ENCODE assay signal across 8 cellular contexts in the genomic region with DNA sequence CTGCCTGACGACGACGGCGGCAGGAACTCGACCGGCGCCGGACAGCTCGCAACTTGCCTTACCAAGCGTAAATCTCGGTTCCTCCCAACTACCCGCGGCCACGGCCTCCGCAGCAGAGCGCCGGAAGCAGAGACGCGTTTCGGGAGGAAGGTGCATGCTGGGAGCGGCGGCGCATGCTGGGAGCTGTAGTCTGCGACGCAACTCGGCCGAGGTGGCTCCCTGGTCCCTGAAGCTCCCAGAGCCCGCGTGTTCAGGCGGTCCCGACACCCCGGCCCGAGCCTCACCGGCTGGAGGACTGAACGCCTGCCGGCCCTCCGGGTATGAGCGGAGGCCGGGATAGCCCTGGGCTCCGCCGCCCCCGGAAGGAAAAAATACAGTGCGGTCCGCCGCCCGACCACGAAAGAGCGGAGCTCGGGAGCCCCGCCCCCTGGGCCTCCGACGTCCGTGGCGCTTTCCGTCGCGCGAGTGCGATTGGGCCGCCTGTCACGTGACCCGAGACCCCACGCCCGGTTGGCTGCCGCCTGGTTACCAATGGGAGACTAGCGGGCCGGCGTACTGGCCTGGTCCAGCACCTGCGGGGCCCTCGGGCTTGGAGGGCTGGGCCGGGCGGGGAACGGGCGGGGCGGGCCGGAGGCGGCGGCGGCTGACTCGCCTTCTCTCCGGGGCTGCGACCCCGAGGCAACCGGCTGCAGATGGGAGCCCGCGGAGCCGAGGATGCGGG. TPM values are rescaled to one million over a fixed set of nuclear protein-coding genes. Genes with fewer than 3 reads are reported as not detected.
DNase-seq lines count a peak whose midpoint lies in the region; ATAC-seq, FAIRE-seq and TF ChIP-seq lines count a peak whose summit lies in the region.

A gene with protein sequence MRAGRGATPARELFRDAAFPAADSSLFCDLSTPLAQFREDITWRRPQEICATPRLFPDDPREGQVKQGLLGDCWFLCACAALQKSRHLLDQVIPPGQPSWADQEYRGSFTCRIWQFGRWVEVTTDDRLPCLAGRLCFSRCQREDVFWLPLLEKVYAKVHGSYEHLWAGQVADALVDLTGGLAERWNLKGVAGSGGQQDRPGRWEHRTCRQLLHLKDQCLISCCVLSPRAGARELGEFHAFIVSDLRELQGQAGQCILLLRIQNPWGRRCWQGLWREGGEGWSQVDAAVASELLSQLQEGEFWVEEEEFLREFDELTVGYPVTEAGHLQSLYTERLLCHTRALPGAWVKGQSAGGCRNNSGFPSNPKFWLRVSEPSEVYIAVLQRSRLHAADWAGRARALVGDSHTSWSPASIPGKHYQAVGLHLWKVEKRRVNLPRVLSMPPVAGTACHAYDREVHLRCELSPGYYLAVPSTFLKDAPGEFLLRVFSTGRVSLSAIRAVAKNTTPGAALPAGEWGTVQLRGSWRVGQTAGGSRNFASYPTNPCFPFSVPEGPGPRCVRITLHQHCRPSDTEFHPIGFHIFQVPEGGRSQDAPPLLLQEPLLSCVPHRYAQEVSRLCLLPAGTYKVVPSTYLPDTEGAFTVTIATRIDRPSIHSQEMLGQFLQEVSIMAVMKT (plus strand): TSS at position 537 of the 721 bp plus-strand sequence. CDS start 178 bp downstream, at position 715.

- FAIRE-seq in HepG2 (lab: Jason Lieb, UNC): peak; percentile 84

- peak within 1 kb of the TSS; percentile 95 to 100 (median 99) for H3K4me2 ChIP-seq in BLaER1 treated with 17β-estradiol and CSF1 and Interleukin-3, amounts not matched to agents 10 nM and 100 nM
- H3K4me2 ChIP-seq in HepG2 (ENCODE audit: low read depth, low read length): peak within 1 kb of the TSS; percentile 98

- H3K36me3 ChIP-seq in BLaER1 treated with 17β-estradiol and CSF1 and Interleukin-3, amounts not matched to agents 10 nM and 100 nM: peaks cover 23 to 50% (median 40%) of the 10 kb centered on the region in 11 experiments
- peaks cover 14 to 27% of the 10 kb centered on the region in 2 experiments for H3K36me3 ChIP-seq in HepG2 (replicated peaks in 1 of 2; ENCODE audit: control insufficient read depth in 1 of 2, insufficient read depth in 2 of 2, low read length in 2 of 2)

- H3K9me3 ChIP-seq in BLaER1 treated with 17β-estradiol and CSF1 and Interleukin-3, amounts not matched to agents 10 nM and 100 nM (replicated peaks in 1 of 11): peaks cover 0 to 10% (median 4%) of the 10 kb centered on the region in 11 experiments; a peak in 13 of 22 replicates
- no peaks in the 10 kb centered on the region for H3K9me3 ChIP-seq in HepG2 (ENCODE audit: low read length)

- H3K4me1 Mint-ChIP-seq in dendritic cell treated with granulocyte-macrophage colony-stimulating factor and Interleukin-4, amounts not matched to agents 40 ng/mL and 50 ng/mL, for 4 days (ENCODE audit: low read depth): peaks cover 63% of the 10 kb centered on the region

- TF ChIP-seq CTCF in HepG2 (CRISPR knock-in tag; IDR thresholded peaks at IDR 0.05): no peak; the same call in 1 of the 2 replicates

- no TSS peak for BruUV-seq in HepG2 (replicated peaks; lab: Mats Ljungman, UMichigan)

- DNase-seq in NCI-H748 (lab: John Stamatoyannopoulos, UW; ENCODE audit: unreplicated experiment): peak; percentile 98
- peak; percentile 96 for DNase-seq in activated CD4-positive, alpha-beta T cell treated with anti-CD3 and anti-CD28 coated beads, Interleukin-2, amount 50 U/mL, for 1 hour
- peak; percentile 94 for DNase-seq in HepG2 (ENCODE audit: low spot score)
- DNase-seq in stimulated activated CD4-positive, alpha-beta T cell treated with anti-CD3 and anti-CD28 coated beads, Interleukin-4, amount 100 ng/mL, for 1 hour: peak; percentile 97

- in situ Hi-C loops in HepG2 (cut with HindIII; ENCODE audit: extremely low pct_ligation_motif_present, low pct_unique_long_range_greater_than_20kb): no loop called here

- intact Hi-C loops in dendritic cell treated with granulocyte-macrophage colony-stimulating factor and Interleukin-4, amounts not matched to agents 40 ng/mL and 50 ng/mL, for 4 days (cut with micrococcal nuclease): loop anchor here (2.0 to 5.0 kb wide), 3 partner anchors 26 to 74 kb away; a partner anchor contains a TSS
- intact Hi-C loops in HepG2 (cut with micrococcal nuclease; ENCODE audit: unreplicated experiment): loop anchor here (1.0 kb wide), 2 partner anchors 18 to 40 kb away; no protein-coding TSS in a partner anchor

- no peaks in the 10 kb centered on the region for H3K27me3 ChIP-seq in BLaER1 treated with 17β-estradiol and CSF1 and Interleukin-3, amounts not matched to agents 10 nM and 100 nM
- peaks cover 0 to 4% of the 10 kb centered on the region in 2 experiments; a peak in 1 of 5 replicates for H3K27me3 ChIP-seq in HepG2 (ENCODE audit: control insufficient read depth in 1 of 2, insufficient read depth in 2 of 2, low read length in 2 of 2)

- peaks cover 55 to 66% (median 60%) of the 10 kb centered on the region in 10 experiments for H3K4me1 ChIP-seq in BLaER1 treated with 17β-estradiol and CSF1 and Interleukin-3, amounts not matched to agents 10 nM and 100 nM
- peaks cover 59% of the 10 kb centered on the region for H3K4me1 ChIP-seq in HepG2 (ENCODE audit: insufficient read depth, low read length)

- ATAC-seq in GM19351 (IDR thresholded peaks at IDR 0.05; ENCODE audit: unreplicated experiment) (peak; percentile 48), HG03521 (IDR thresholded peaks at IDR 0.05; ENCODE audit: unreplicated experiment) (peak; percentile 61), HepG2 (peak; percentile 92)

- H3K27me3 Mint-ChIP-seq in dendritic cell treated with granulocyte-macrophage colony-stimulating factor and Interleukin-4, amounts not matched to agents 40 ng/mL and 50 ng/mL, for 4 days: no peaks in the 10 kb centered on the region

- TF ChIP-seq EP300 in HepG2 (IDR thresholded peaks at IDR 0.05; ENCODE audit: low read depth in 2 of 2, low read length in 2 of 2) (peak; percentile 31 to 53; a peak in 1 of 4 replicates), HepG2 (CRISPR knock-in tag; IDR thresholded peaks at IDR 0.05; ENCODE audit: borderline replicate concordance) (no peak)

- TF ChIP-seq POLR2A in HepG2 (IDR thresholded peaks at IDR 0.05; ENCODE audit: insufficient read depth in 1 of 2, low read depth in 2 of 2, low read length in 2 of 2): peak in 1 of 2 experiments; percentile 81; a peak in 2 of 4 replicates

- peak within 1 kb of the TSS; percentile 92 for H3K4me3 Mint-ChIP-seq in dendritic cell treated with granulocyte-macrophage colony-stimulating factor and Interleukin-4, amounts not matched to agents 40 ng/mL and 50 ng/mL, for 4 days

- H3K79me2 ChIP-seq in HepG2 (ENCODE audit: insufficient read depth, low read length): peaks cover 70% of the 10 kb centered on the region

- peak within 1 kb of the TSS; percentile 97 for H3K27ac Mint-ChIP-seq in dendritic cell treated with granulocyte-macrophage colony-stimulating factor and Interleukin-4, amounts not matched to agents 40 ng/mL and 50 ng/mL, for 4 days

- H3K9me3 Mint-ChIP-seq in dendritic cell treated with granulocyte-macrophage colony-stimulating factor and Interleukin-4, amounts not matched to agents 40 ng/mL and 50 ng/mL, for 4 days: no peaks in the 10 kb centered on the region

- peak within 1 kb of the TSS; percentile 88 to 100 (median 96) for H3K27ac ChIP-seq in BLaER1 treated with 17β-estradiol and CSF1 and Interleukin-3, amounts not matched to agents 10 nM and 100 nM
- H3K27ac ChIP-seq in HepG2 (ENCODE audit: extremely low read length, insufficient read depth, low read length): peak within 1 kb of the TSS; percentile 89

- no peak; the same call in none of the 2 replicates for TF ChIP-seq RAD21 in HepG2 (CRISPR knock-in tag; IDR thresholded peaks at IDR 0.05)

- CTCF ChIA-PET in HepG2 (lab: Yijun Ruan, JAX; ENCODE audit: low intra/inter-chr PET ratio, low total read pairs): interaction anchor here (1.8 kb wide), 1 partner anchor 18 kb away, joined by 5 read pairs; no protein-coding TSS in a partner anchor

- H3K4me3 ChIP-seq in BLaER1 treated with 17β-estradiol and CSF1 and Interleukin-3, amounts not matched to agents 10 nM and 100 nM: peak within 1 kb of the TSS; percentile 76 to 95 (median 88)
- H3K4me3 ChIP-seq in HepG2 (replicated peaks in 1 of 3; ENCODE audit: insufficient read depth in 1 of 3, low read depth in 2 of 3, low read length in 3 of 3): peak within 1 kb of the TSS; percentile 83 to 90 (median 88)

- POLR2A ChIA-PET in HepG2 (lab: Yijun Ruan, JAX): interaction anchor here (1.0 to 6.0 kb wide), 14 partner anchors 9 to 729 kb away, joined by 3 to 149 read pairs (median 8); a partner anchor contains a TSS

- peaks cover 41 to 56% (median 44%) of the 10 kb centered on the region in 11 experiments; a peak in 21 of 22 replicates for H4K20me1 ChIP-seq in BLaER1 treated with 17β-estradiol and CSF1 and Interleukin-3, amounts not matched to agents 10 nM and 100 nM
- peaks cover 17% of the 10 kb centered on the region; the same call in 1 of the 2 replicates for H4K20me1 ChIP-seq in HepG2 (ENCODE audit: insufficient read depth, low read length)

- no peak within 1 kb of the TSS for H2AFZ ChIP-seq in HepG2 (ENCODE audit: low read length)

- peak within 1 kb of the TSS; percentile 91 to 99 (median 96) for H3K9ac ChIP-seq in BLaER1 treated with 17β-estradiol and CSF1 and Interleukin-3, amounts not matched to agents 10 nM and 100 nM
- peak within 1 kb of the TSS; percentile 98 for H3K9ac ChIP-seq in HepG2 (ENCODE audit: insufficient read depth, low read depth, low read length)

- H3K36me3 Mint-ChIP-seq in dendritic cell treated with granulocyte-macrophage colony-stimulating factor and Interleukin-4, amounts not matched to agents 40 ng/mL and 50 ng/mL, for 4 days (ENCODE audit: low read depth): peaks cover 54% of the 10 kb centered on the region

- 0% methylated on average over 47 of the region's 88 CpGs for WGBS in HepG2 (ENCODE audit: low lambda C conversion rate)

RNA-seq across cellular contexts. Expression of the gene that starts here (rescaled TPM):
- 16.5 and 32.4 TPM in 2 replicates for total RNA-seq in HepG2 (2016; rRNA removed; fragmentation: Illumina TruSeq; extraction: Trizol)
- total RNA-seq in HepG2 (2016; cell fraction: cytosol; rRNA removed; fragmentation: Illumina TruSeq; extraction: Trizol; ENCODE audit: low read depth): 18.3 and 20.3 TPM in 2 replicates
- 16.1 and 35.0 TPM in 2 replicates for total RNA-seq in HepG2 (2016; cell fraction: insoluble cytoplasmic fraction; rRNA removed; fragmentation: Illumina TruSeq; extraction: Trizol)
- 28.2 and 28.4 TPM in 2 replicates for total RNA-seq in HepG2 (2016; cell fraction: membrane; rRNA removed; fragmentation: Illumina TruSeq; extraction: Trizol)
- 26.3 and 36.2 TPM in 2 replicates for total RNA-seq in HepG2 (2016; cell fraction: nucleus; rRNA removed; fragmentation: Illumina TruSeq; extraction: Trizol)
- polyA plus RNA-seq in HepG2 (2011; rRNA removed): 27.6 and 40.7 TPM in 2 replicates
- polyA plus RNA-seq in HepG2 (2011; cell fraction: cytosol; rRNA removed): 15.8 and 24.7 TPM in 2 replicates
- 157 and 173 TPM in 2 replicates for polyA plus RNA-seq in HepG2 (2011; cell fraction: nucleus; rRNA removed)
- polyA plus RNA-seq in HepG2 (2012): 24.4 and 27.6 TPM in 2 replicates
- 9.1 and 9.4 TPM in 2 replicates for polyA plus RNA-seq in HepG2 (2016; cell fraction: cytosol; fragmentation: Illumina TruSeq; extraction: Trizol; ENCODE audit: low read depth)
- polyA plus RNA-seq in HepG2 (2016; cell fraction: insoluble cytoplasmic fraction; fragmentation: Illumina TruSeq; extraction: Trizol; ENCODE audit: low read depth): 17.4 and 18.2 TPM in 2 replicates
- 15.5 and 17.2 TPM in 2 replicates for polyA plus RNA-seq in HepG2 (2016; cell fraction: membrane; fragmentation: Illumina TruSeq; extraction: Trizol; ENCODE audit: low read depth)
- polyA plus RNA-seq in HepG2 (2016; cell fraction: nucleus; fragmentation: Illumina TruSeq; extraction: Trizol; ENCODE audit: insufficient read depth, low read depth): 59.4 and 61.4 TPM in 2 replicates
- polyA minus RNA-seq in HepG2 (2011; rRNA and poly(A)+ RNA removed; ENCODE audit: low replicate concordance): 11.2 and 33.8 TPM in 2 replicates
- 10.8 TPM in 2 replicates for polyA minus RNA-seq in HepG2 (2011; cell fraction: cytosol; rRNA and poly(A)+ RNA removed)
- polyA minus RNA-seq in HepG2 (2011; cell fraction: nucleus; rRNA and poly(A)+ RNA removed): 50.0 and 57.6 TPM in 2 replicates

Comparison
In these comparisons a context has a peak if more than half of its experiments do, and no peak if none do; other contexts are left out.
1. Peak in every context shown above with its lines: DNase-seq, ATAC-seq, H3K4me3 ChIP-seq and H3K27ac ChIP-seq.